8 cellular contexts compared by ENCODE assay signal in genomic region chr5:173472164-173472563, GRCh38.
DNase-seq lines count a peak whose midpoint lies in the region; ATAC-seq and TF ChIP-seq lines count a peak whose summit lies in the region.

No MANE protein-coding gene starts in this region.

- no peak overlapping the region for H3K4me3 ChIP-seq in choroid plexus epithelial cell (ENCODE audit: low read depth, low read length)
- no peak overlapping the region for H3K4me3 ChIP-seq in liver (ENCODE audit: low read depth in 1 of 3, low read length in 3 of 3)
- H3K4me3 ChIP-seq in thoracic aorta = peak overlapping the region; percentile 37

- no peaks in the 10 kb centered on the region for H3K9me3 ChIP-seq in liver (ENCODE audit: control insufficient read depth in 4 of 4, low read length in 3 of 4)
- H3K9me3 ChIP-seq in thoracic aorta = no peaks in the 10 kb centered on the region

- H3K27ac ChIP-seq in liver (ENCODE audit: low read depth in 1 of 2, low read length in 2 of 2) = no peak overlapping the region
- peak overlapping the region; percentile 86 to 91 for H3K27ac ChIP-seq in thoracic aorta

- DNase-seq in choroid plexus epithelial cell (ENCODE audit: low read depth) (peak; percentile 98), thoracic aorta (ENCODE audit: low spot score) (peak; percentile 88)

- H3K36me3 ChIP-seq in liver (ENCODE audit: control insufficient read depth in 4 of 4, insufficient read depth in 3 of 4, low read depth in 1 of 4, low read length in 3 of 4) (no peaks in the 10 kb centered on the region), thoracic aorta (no peaks in the 10 kb centered on the region)

- 78% methylated on average over 3 of the region's 3 CpGs for WGBS in liver

- TF ChIP-seq RAD21 in Ishikawa (IDR thresholded peaks at IDR 0.05; ENCODE audit: low read depth) (no peak), liver (IDR thresholded peaks at IDR 0.05) (no peak)

- H3K9ac ChIP-seq in liver (ENCODE audit: low read depth in 1 of 2, low read length in 2 of 2) = no peak overlapping the region

- peak; percentile 58; the same call in 1 of the 2 replicates for TF ChIP-seq EP300 in Ishikawa (IDR thresholded peaks at IDR 0.05; ENCODE audit: borderline replicate concordance)

- TF ChIP-seq CTCF in choroid plexus epithelial cell (conservative IDR thresholded peaks at IDR 0.05; ENCODE audit: low read depth, low read length) = no peak
- TF ChIP-seq CTCF in liver (IDR thresholded peaks at IDR 0.05; ENCODE audit: low read depth, low read length, missing input control) = no peak
- no peak for TF ChIP-seq CTCF in thoracic aorta (IDR thresholded peaks at IDR 0.05)

- peak; percentile 93 for ATAC-seq in thoracic aorta (ENCODE audit: insufficient number of reproducible peaks, low FRiP score, low read depth)
- no peak for ATAC-seq in HG02973 (IDR thresholded peaks at IDR 0.05; ENCODE audit: unreplicated experiment)
- ATAC-seq in HG02759 (IDR thresholded peaks at IDR 0.05; ENCODE audit: unreplicated experiment) = no peak
- no peak for ATAC-seq in GM18520 (IDR thresholded peaks at IDR 0.05; ENCODE audit: unreplicated experiment)
- ATAC-seq in GM18873 (IDR thresholded peaks at IDR 0.05; ENCODE audit: low FRiP score, unreplicated experiment) = no peak

- H3K4me1 ChIP-seq in liver (ENCODE audit: control insufficient read depth in 4 of 4, insufficient read depth in 4 of 4, low read length in 3 of 4) (no peaks in the 10 kb centered on the region), thoracic aorta (ENCODE audit: control insufficient read depth in 1 of 2, low read depth in 2 of 2) (peaks cover 20 to 55% of the 10 kb centered on the region in 2 donors)

- H3K27me3 ChIP-seq in liver (ENCODE audit: control insufficient read depth in 4 of 4, insufficient read depth in 4 of 4, low read length in 3 of 4) = no peaks in the 10 kb centered on the region
- H3K27me3 ChIP-seq in thoracic aorta (replicated peaks; ENCODE audit: insufficient read depth) = no peaks in the 10 kb centered on the region

TF ChIP-seq in Ishikawa, 13 proteins besides CTCF, POLR2A, EP300 and RAD21:
- TF ChIP-seq USF1 (IDR thresholded peaks at IDR 0.05) (no peak), TCF12 (IDR thresholded peaks at IDR 0.05; ENCODE audit: low read depth) (peak; percentile 82), MAX (IDR thresholded peaks at IDR 0.05) (peak; percentile 79), YY1 (IDR thresholded peaks at IDR 0.05; ENCODE audit: low read depth) (0 out of 2 replicates have a peak, but pooled peaks have one; percentile 50), NFIC (IDR thresholded peaks at IDR 0.05) (peak; percentile 91), FOXM1 (IDR thresholded peaks at IDR 0.05; ENCODE audit: borderline replicate concordance, low read depth) (peak; percentile 23; the same call in 1 of the 2 replicates), REST (IDR thresholded peaks at IDR 0.05; ENCODE audit: low read depth) (no peak), TEAD4 (IDR thresholded peaks at IDR 0.05) (peak; percentile 82), EGR1 (IDR thresholded peaks at IDR 0.05) (no peak), CREB1 (IDR thresholded peaks at IDR 0.05; ENCODE audit: low read depth) (no peak)

TF ChIP-seq in liver, 16 proteins besides CTCF, POLR2A, EP300 and RAD21:
- TF ChIP-seq HNF4G (IDR thresholded peaks at IDR 0.05) (no peak), JUND (IDR thresholded peaks at IDR 0.05) (peak; percentile 37 to 51)

Comparison
In these comparisons a context has a peak if more than half of its experiments do, and no peak if none do; other contexts are left out.
1. H3K27ac ChIP-seq: peak in thoracic aorta (2 of 2); none in liver (0 of 2).